Comparison of ENCODE assay signal across 8 cellular contexts in the genomic region with DNA sequence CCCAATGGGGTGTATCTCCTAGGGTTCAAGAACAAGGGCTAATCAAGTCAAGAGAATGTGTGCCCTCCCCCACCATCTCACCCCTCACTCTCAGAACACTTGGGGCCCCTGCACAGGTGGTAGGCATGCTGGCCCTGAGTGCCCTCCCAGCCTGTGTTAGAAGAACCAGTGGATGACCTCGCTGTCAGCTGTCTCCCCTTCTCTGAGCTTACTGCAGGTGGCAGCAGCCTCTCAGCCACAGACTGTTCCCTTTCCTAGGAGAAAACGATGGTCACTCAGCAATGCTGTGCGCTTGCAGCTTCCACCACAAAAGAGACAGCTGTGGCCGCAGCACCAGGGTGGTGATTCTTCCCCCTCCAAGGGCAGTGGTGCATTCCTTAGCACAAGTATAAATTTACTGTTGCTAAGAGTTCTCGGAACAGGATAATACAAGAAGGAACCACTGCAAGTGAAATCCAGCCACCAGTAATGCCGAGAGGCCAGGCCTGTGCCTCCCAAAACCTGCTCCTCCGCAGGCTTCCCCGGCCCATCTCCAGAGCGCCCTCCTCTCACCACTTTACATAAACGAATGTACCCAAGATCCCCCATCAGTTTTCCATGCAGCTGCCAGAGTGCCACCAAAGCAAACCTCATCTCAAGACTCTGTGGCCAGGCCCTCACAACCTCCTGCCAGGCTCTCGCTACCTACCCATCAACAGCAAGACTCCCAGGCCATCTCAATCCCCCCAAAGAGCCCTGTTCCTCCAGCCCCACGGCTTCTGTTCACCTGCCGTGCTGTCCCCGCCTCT. TPM values are rescaled to one million over a fixed set of nuclear protein-coding genes. Genes with fewer than 3 reads are reported as not detected.
DNase-seq lines count a peak whose midpoint lies in the region; ATAC-seq and FAIRE-seq lines count a peak whose summit lies in the region.

No MANE protein-coding gene starts in this region.

- peak overlapping the region in 1 of 2 donors; percentile 18 for H3K27ac ChIP-seq in small intestine (ENCODE audit: low read depth in 1 of 2, low read length in 1 of 2)

- no peak for ATAC-seq in central memory CD8-positive, alpha-beta T cell (replicated peaks; ENCODE audit: extremely low read depth, poor library complexity, severe bottlenecking)
- no peak for ATAC-seq in HG03439 (IDR thresholded peaks at IDR 0.05; ENCODE audit: unreplicated experiment)

- H3K4me1 Mint-ChIP-seq in central memory CD8-positive, alpha-beta T cell: peaks cover 8% of the 10 kb centered on the region

- H3K27me3 Mint-ChIP-seq in central memory CD8-positive, alpha-beta T cell: peaks cover 52% of the 10 kb centered on the region

- no peaks in the 10 kb centered on the region for H3K9me3 Mint-ChIP-seq in central memory CD8-positive, alpha-beta T cell

- H3K4me1 ChIP-seq in small intestine (ENCODE audit: control insufficient read depth in 2 of 2, insufficient read depth in 1 of 2, low read depth in 1 of 2, low read length in 1 of 2): peaks cover 0 to 2% of the 10 kb centered on the region in 2 donors

- 20 to 38% (median 34%) methylated on average over 14 of the region's 14 CpGs for WGBS in small intestine, 3 donors

- peak overlapping the region; percentile 37 for H3K4me3 Mint-ChIP-seq in central memory CD8-positive, alpha-beta T cell

- H3K27ac Mint-ChIP-seq in central memory CD8-positive, alpha-beta T cell (ENCODE audit: low read depth): no peak overlapping the region

- peak overlapping the region in 1 of 2 donors; percentile 70 for H3K4me3 ChIP-seq in small intestine (ENCODE audit: low read depth in 1 of 2, low read length in 2 of 2)

- no peaks in the 10 kb centered on the region for H3K9me3 ChIP-seq in small intestine (ENCODE audit: control insufficient read depth, low read depth)

- no peak for FAIRE-seq in small intestine (lab: Jason Lieb, UNC)

- peak; percentile 17 to 23 for DNase-seq in stimulated activated CD4-positive, alpha-beta T cell treated with anti-CD3 and anti-CD28 coated beads, Interleukin-12 subunit alpha, Interleukin-12 subunit beta, amount 100 ng/mL, for 24 hours (ENCODE audit: low read depth in 2 of 2)
- no peak for DNase-seq in stimulated activated CD4-positive, alpha-beta T cell treated with anti-CD3 and anti-CD28 coated beads, Interleukin-12 subunit alpha, Interleukin-12 subunit beta, amount 100 ng/mL, for 4 hours
- peak; percentile 48 for DNase-seq in NAMALWA (ENCODE audit: low spot score)
- peak; percentile 84 for DNase-seq in SW480 (ENCODE audit: low spot score)
- DNase-seq in central memory CD8-positive, alpha-beta T cell (ENCODE audit: low spot score in 2 of 2): no peak
- DNase-seq in iris pigment epithelial cell (ENCODE audit: low read depth): peak; percentile 83
- peak; percentile 83 for DNase-seq in small intestine

- H3K27me3 ChIP-seq in small intestine (ENCODE audit: control insufficient read depth in 2 of 2, insufficient read depth in 2 of 2, low read length in 2 of 2): no peaks in the 10 kb centered on the region

- peaks cover 2% of the 10 kb centered on the region for H3K36me3 Mint-ChIP-seq in central memory CD8-positive, alpha-beta T cell (ENCODE audit: insufficient read depth)

- no peaks in the 10 kb centered on the region for H3K36me3 ChIP-seq in small intestine (ENCODE audit: control insufficient read depth in 2 of 2, insufficient read depth in 2 of 2, low read length in 2 of 2)

RNA-seq across cellular contexts. Expression of gene RAMP1, which starts 0.9 kb away (rescaled TPM):
- polyA plus RNA-seq in small intestine: 100 to 1,000 TPM in 1 of 3 donors, 10 to 100 TPM in 2; 61.6 to 155 (median 70.4) TPM

RNA-seq across cellular contexts. Expression of gene RBM44, which starts 59.9 kb away (rescaled TPM):
- polyA plus RNA-seq in small intestine: under 1 TPM in 2 of 3 donors, not detected in 1; 0.12 to 0.22 TPM

Comparison
In these comparisons a context has a peak if more than half of its experiments do, and no peak if none do; other contexts are left out.
1. DNase-seq: peak in stimulated activated CD4-positive, alpha-beta T cell treated with anti-CD3 and anti-CD28 coated beads, Interleukin-12 subunit alpha, Interleukin-12 subunit beta, amount 100 ng/mL, for 24 hours (2 of 2), NAMALWA (single experiment), SW480 (single experiment), iris pigment epithelial cell (single experiment) and small intestine (single experiment); none in stimulated activated CD4-positive, alpha-beta T cell treated with anti-CD3 and anti-CD28 coated beads, Interleukin-12 subunit alpha, Interleukin-12 subunit beta, amount 100 ng/mL, for 4 hours (single experiment) and central memory CD8-positive, alpha-beta T cell (0 of 2).